ENCODE assay signal across 17 cellular contexts in the genomic region with DNA sequence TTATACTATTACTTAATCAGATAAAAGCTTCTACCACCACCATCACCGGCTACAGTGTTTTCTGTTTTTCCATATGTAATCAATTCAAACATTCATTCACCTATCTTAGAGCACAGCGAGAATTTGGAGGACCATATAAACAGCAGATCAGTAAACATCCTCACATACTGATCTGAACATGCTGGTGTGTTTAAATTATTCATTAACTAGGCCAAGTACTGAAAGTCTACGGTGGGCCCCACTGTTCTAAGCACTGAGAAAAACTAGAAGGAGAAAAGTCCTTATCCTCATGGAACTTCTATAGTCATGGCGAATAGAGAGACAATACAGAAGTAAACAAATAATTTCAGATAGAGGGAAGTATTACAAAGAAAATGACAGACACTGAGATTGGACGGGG.
"Had no signal": no experiment of that assay in that cellular context is flagged by ENCODE, and none has a peak within 500 bp of the region (broad histone marks: within the 10 kb centered on the region; RNA-seq: fewer than 3 reads in every experiment).

No MANE protein-coding gene starts in this region.

- H3K4me1 ChIP-seq: right atrium auricular region had no signal

- H3K27me3 ChIP-seq: dorsolateral prefrontal cortex, esophagus muscularis mucosa, gastrocnemius medialis, heart right ventricle, right atrium auricular region had no signal

- ATAC-seq: gastrocnemius medialis; heart right ventricle; naive thymus-derived CD8-positive, alpha-beta T cell had no signal

- H3K36me3 ChIP-seq: esophagus muscularis mucosa, gastrocnemius medialis, heart right ventricle, left ventricle myocardium inferior, right atrium auricular region had no signal

- H3K9me3 ChIP-seq: esophagus muscularis mucosa, gastrocnemius medialis, heart right ventricle, left ventricle myocardium inferior, right atrium auricular region had no signal

- H3K4me3 ChIP-seq: coronary artery, dorsolateral prefrontal cortex, esophagus muscularis mucosa, gastrocnemius medialis, heart right ventricle, left ventricle myocardium inferior, lung, right atrium auricular region had no signal

- H3K27ac ChIP-seq: coronary artery, dorsolateral prefrontal cortex, esophagus muscularis mucosa, gastrocnemius medialis, heart right ventricle, left ventricle myocardium inferior, right atrium auricular region had no signal

- DNase-seq: caudate nucleus; dorsolateral prefrontal cortex; effector CD8-positive, alpha-beta T cell; gastrocnemius medialis; heart right ventricle; kidney; left ventricle myocardium inferior; naive thymus-derived CD8-positive, alpha-beta T cell; posterior cingulate gyrus; small intestine; stimulated activated CD4-positive, alpha-beta T cell treated with anti-CD3 and anti-CD28 coated beads, Interleukin-12 subunit alpha, Interleukin-12 subunit beta, amount 100 ng/mL, for 4 hours; stimulated activated naive CD4-positive, alpha-beta T cell; trophoblast cell had no signal
